ENCODE assay signal across 1 cellular context in the genomic region with DNA sequence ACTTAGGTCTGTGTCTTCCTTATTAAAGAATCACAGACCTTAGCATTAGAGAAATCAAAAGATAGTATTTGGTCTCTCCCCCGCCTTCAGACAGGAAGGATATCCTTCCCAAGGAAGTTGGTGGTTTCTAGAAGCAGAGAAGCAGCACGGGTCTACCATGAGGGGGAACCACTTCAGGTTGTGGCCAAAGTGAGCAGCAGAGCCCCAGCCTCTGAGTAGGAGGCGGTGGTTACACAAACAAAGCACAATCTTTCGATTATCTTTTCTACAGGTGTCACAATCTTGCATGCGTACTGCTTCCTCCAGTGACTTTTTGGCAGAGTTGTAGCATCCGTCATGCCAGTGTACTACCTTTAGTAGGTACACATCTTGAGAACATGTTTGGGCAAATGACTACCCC.
TF ChIP-seq lines count a peak whose summit lies in the region.

No MANE protein-coding gene starts in this region.

TF ChIP-seq in GM12878, 131 proteins besides CTCF, POLR2A, EP300 and RAD21:
- TF ChIP-seq SMC3 (IDR thresholded peaks at IDR 0.05; ENCODE audit: borderline replicate concordance, low read length), result no peak
- no peak for TF ChIP-seq ZNF274 (IDR thresholded peaks at IDR 0.05; ENCODE audit: insufficient read depth, insufficient read length)
- TF ChIP-seq RUNX3 (IDR thresholded peaks at IDR 0.05; ENCODE audit: low read length), result peak; percentile 79
- no peak for TF ChIP-seq HDAC6 (IDR thresholded peaks at IDR 0.05; ENCODE audit: unreplicated experiment)
- peak; percentile 46 to 47; a peak in 2 of 4 replicates for TF ChIP-seq IKZF2 (IDR thresholded peaks at IDR 0.05)
- 0 out of 2 replicates have a peak, but pooled peaks have one; percentile 41 for TF ChIP-seq IKZF1 (conservative IDR thresholded peaks at IDR 0.05)
- TF ChIP-seq NBN (IDR thresholded peaks at IDR 0.05), result no peak
- peak; percentile 59 to 62; a peak in 1 of 4 replicates for TF ChIP-seq BHLHE40 (IDR thresholded peaks at IDR 0.05; ENCODE audit: borderline replicate concordance in 1 of 2, low read depth in 2 of 2, low read length in 1 of 2)
